ENCODE assay signal across 13 cellular contexts in genomic region chr2:127455566-127456493, GRCh38. TPM values are rescaled to one million over a fixed set of nuclear protein-coding genes. Genes with fewer than 3 reads are reported as not detected.
A peak's percentile ranks its signal among the peaks of the same experiment; 100 is the strongest.
DNase-seq lines count a peak whose midpoint lies in the region; ATAC-seq and TF ChIP-seq lines count a peak whose summit lies in the region.
"Had no signal": no experiment of that assay in that cellular context is flagged by ENCODE, and none has a peak within 500 bp of the region (broad histone marks: within the 10 kb centered on the region; RNA-seq: fewer than 3 reads in every experiment).

No MANE protein-coding gene starts in this region.

- H3K27me3 ChIP-seq in Caco-2 (replicated peaks; ENCODE audit: control insufficient read depth, insufficient read depth, low read length): no peaks in the 10 kb centered on the region
- no peaks in the 10 kb centered on the region for H3K27me3 ChIP-seq in HUES64 (ENCODE audit: insufficient read depth, low read length)
- no peaks in the 10 kb centered on the region for H3K27me3 ChIP-seq in mucosa of stomach (ENCODE audit: control insufficient read depth, insufficient read depth, low read length)

- H3K27ac ChIP-seq in HUES64 (ENCODE audit: low read depth, low read length): peak overlapping the region; percentile 51; the same call in 1 of the 2 replicates
- H3K27ac ChIP-seq: KMS-11 had no signal

- peaks cover 36% of the 10 kb centered on the region for H3K4me1 Mint-ChIP-seq in Caco-2 (ENCODE audit: low read depth, unreplicated experiment)

- TF ChIP-seq CTCF in Caco-2 (IDR thresholded peaks at IDR 0.05; ENCODE audit: insufficient read depth in 1 of 2, low read depth in 1 of 2, low read length in 1 of 2, severe bottlenecking in 1 of 2, unreplicated experiment in 1 of 2): no peak

- H3K36me3 Mint-ChIP-seq in Caco-2 (ENCODE audit: insufficient read depth, unreplicated experiment): no peaks in the 10 kb centered on the region

- BruUV-seq in Caco-2 (replicated peaks; lab: Mats Ljungman, UMichigan): TSS peak; percentile 66

- H3K9ac ChIP-seq in HUES64 (ENCODE audit: low read depth, low read length): no peak overlapping the region
- peak overlapping the region; percentile 63 for H3K9ac ChIP-seq in mucosa of stomach (ENCODE audit: low read length)
- H3K9ac ChIP-seq: KMS-11 had no signal

- peaks cover 40% of the 10 kb centered on the region for H3K4me1 ChIP-seq in Caco-2
- H3K4me1 ChIP-seq in HUES64 (ENCODE audit: insufficient read depth, low read length): peaks cover 23% of the 10 kb centered on the region
- peaks cover 21% of the 10 kb centered on the region for H3K4me1 ChIP-seq in mucosa of stomach (ENCODE audit: control insufficient read depth, insufficient read depth, low read length)

- 30% methylated on average over 12 of the region's 13 CpGs for WGBS in HUES64

- CTCF ChIA-PET in Caco-2 (lab: Charles Lee): interaction anchor here (0.8 to 1.4 kb wide), 4 partner anchors 23 to 259 kb away, joined by 3 to 7 read pairs (median 4); no protein-coding TSS in a partner anchor

- H3K9me3 Mint-ChIP-seq in Caco-2 (ENCODE audit: unreplicated experiment): no peaks in the 10 kb centered on the region

- H3K4me3 ChIP-seq in Caco-2 (ENCODE audit: low read depth, low read length) (no peak overlapping the region; the same call in 1 of the 2 replicates), HUES64 (ENCODE audit: low read length) (peak overlapping the region; percentile 22), mucosa of stomach (ENCODE audit: low read length) (peak overlapping the region; percentile 45)

- intact Hi-C loops in Caco-2 (cut with micrococcal nuclease; ENCODE audit: unreplicated experiment): loop anchor here (1.0 to 2.0 kb wide), 4 partner anchors 18 to 45 kb away; no protein-coding TSS in a partner anchor

- H3K36me3 ChIP-seq in Caco-2 (ENCODE audit: control insufficient read depth, insufficient read depth, low read length) (peaks cover 1% of the 10 kb centered on the region), HUES64 (ENCODE audit: insufficient read depth, low read length) (no peaks in the 10 kb centered on the region), mucosa of stomach (ENCODE audit: control insufficient read depth, insufficient read depth, low read length) (no peaks in the 10 kb centered on the region)

- POLR2A ChIA-PET in Caco-2 (lab: Charles Lee): interaction anchor here (0.6 kb wide), 1 partner anchor 20 kb away, joined by 3 read pairs; no protein-coding TSS in a partner anchor

- peak overlapping the region; percentile 66 for H3K4me3 Mint-ChIP-seq in Caco-2 (ENCODE audit: unreplicated experiment)

- DNase-seq in Caco-2 (peak; percentile 24 to 43), ecto neural progenitor cell (ENCODE audit: low spot score) (no peak), NCI-H2107 (lab: John Stamatoyannopoulos, UW) (no peak)
- peak; percentile 26 for DNase-seq in central memory CD4-positive, alpha-beta T cell
- DNase-seq: activated gamma-delta T cell; stimulated activated naive CD8-positive, alpha-beta T cell treated with anti-CD3 and anti-CD28 coated beads, Interleukin-15, Interleukin-2, amounts not matched to agents 100 U/mL and 50 U/mL, for 24 hours had no signal

- peak overlapping the region; percentile 61 for H3K27ac Mint-ChIP-seq in Caco-2 (ENCODE audit: unreplicated experiment)

- H3K9me3 ChIP-seq in Caco-2 (no peaks in the 10 kb centered on the region), HUES64 (ENCODE audit: insufficient read depth, low read depth, low read length) (no peaks in the 10 kb centered on the region), mucosa of stomach (ENCODE audit: control insufficient read depth, low read length) (no peaks in the 10 kb centered on the region)

- ATAC-seq in GM21528 (IDR thresholded peaks at IDR 0.05; ENCODE audit: low FRiP score, unreplicated experiment) (no peak), GM18519 (IDR thresholded peaks at IDR 0.05; ENCODE audit: low FRiP score, unreplicated experiment) (no peak)
- ATAC-seq: stimulated activated naive CD8-positive, alpha-beta T cell treated with anti-CD3 and anti-CD28 coated beads, Interleukin-15, Interleukin-2, amounts not matched to agents 100 U/mL and 50 U/mL, for 24 hours had no signal

- no peaks in the 10 kb centered on the region for H3K27me3 Mint-ChIP-seq in Caco-2 (ENCODE audit: insufficient read depth, unreplicated experiment)

RNA-seq across cellular contexts. Expression of gene PROC, which starts 37.6 kb away (rescaled TPM):
- total RNA-seq in Caco-2 (2022): 4.1 and 6.4 TPM in 2 replicates
- polyA plus RNA-seq in HUES64 (2013, experiment 1 of 2): 1.9 TPM
- 0.44 TPM for polyA plus RNA-seq in HUES64 (2013, experiment 2 of 2)
- total RNA-seq: cardiac septum, fibroblast of lung had no signal
- polyA plus RNA-seq: fibroblast of lung had no signal

Comparison
In these comparisons a context has a peak if more than half of its experiments do, and no peak if none do; other contexts are left out.
1. DNase-seq: peak in Caco-2 (2 of 2) and central memory CD4-positive, alpha-beta T cell (single experiment); none in ecto neural progenitor cell (single experiment) and NCI-H2107 (single experiment).